ENCODE assay signal across 17 cellular contexts in genomic region chr2:110103060-110103961, GRCh38. TPM values are rescaled to one million over a fixed set of nuclear protein-coding genes. Genes with fewer than 3 reads are reported as not detected.
DNase-seq lines count a peak whose midpoint lies in the region; ATAC-seq and TF ChIP-seq lines count a peak whose summit lies in the region.
"Had no signal": no experiment of that assay in that cellular context is flagged by ENCODE, and none has a peak within 500 bp of the region (broad histone marks: within the 10 kb centered on the region; RNA-seq: fewer than 3 reads in every experiment).

No MANE protein-coding gene starts in this region.

- H3K27me3 ChIP-seq in heart left ventricle (no peaks in the 10 kb centered on the region), duodenal mucosa (ENCODE audit: control insufficient read depth in 1 of 2, insufficient read depth in 2 of 2, low read length in 2 of 2) (no peaks in the 10 kb centered on the region), upper lobe of right lung (no peaks in the 10 kb centered on the region)
- H3K27me3 ChIP-seq: brain microvascular endothelial cell, MG63 had no signal

- no peak for TF ChIP-seq POLR2A in heart left ventricle (IDR thresholded peaks at IDR 0.05)

- ATAC-seq in heart left ventricle (no peak), Right ventricle myocardium inferior (no peak), mucosa of descending colon (peak; percentile 54), upper lobe of right lung (no peak), left lobe of liver (no peak)
- ATAC-seq: activated CD4-positive, CD25-positive, alpha-beta regulatory T cell treated with anti-CD3 and anti-CD28 coated beads, Interleukin-2, amount 50 U/mL, for 24 hours; gastrocnemius medialis; stimulated activated naive CD8-positive, alpha-beta T cell treated with anti-CD3 and anti-CD28 coated beads, Interleukin-15, Interleukin-2, amounts not matched to agents 100 U/mL and 50 U/mL, for 24 hours; T-cell had no signal

- H3K36me3 ChIP-seq in heart left ventricle: peaks cover 0 to 4% (median 0%) of the 10 kb centered on the region in 9 donors
- peaks cover 0 to 20% of the 10 kb centered on the region in 2 donors for H3K36me3 ChIP-seq in duodenal mucosa (ENCODE audit: control insufficient read depth in 1 of 2, insufficient read depth in 2 of 2, low read length in 2 of 2)
- H3K36me3 ChIP-seq in mucosa of descending colon (ENCODE audit: low read depth): no peaks in the 10 kb centered on the region
- no peaks in the 10 kb centered on the region for H3K36me3 ChIP-seq in upper lobe of right lung
- H3K36me3 ChIP-seq: brain microvascular endothelial cell, gastrocnemius medialis, MG63 had no signal

- H3K27ac ChIP-seq in heart left ventricle (peak overlapping the region; percentile 40 to 96 (median 89)), duodenal mucosa (ENCODE audit: low read depth, low read length) (peak overlapping the region; percentile 83), upper lobe of right lung (peak overlapping the region; percentile 89)

- TF ChIP-seq CTCF in heart left ventricle (IDR thresholded peaks at IDR 0.05) (no peak), mucosa of descending colon (IDR thresholded peaks at IDR 0.05) (no peak), upper lobe of right lung (IDR thresholded peaks at IDR 0.05) (no peak)

- peaks cover 5 to 79% (median 33%) of the 10 kb centered on the region in 12 donors for H3K4me1 ChIP-seq in heart left ventricle
- H3K4me1 ChIP-seq in duodenal mucosa (ENCODE audit: control insufficient read depth in 1 of 2, insufficient read depth in 2 of 2, low read length in 2 of 2): peaks cover 58% of the 10 kb centered on the region in 2 donors
- H3K4me1 ChIP-seq in mucosa of descending colon (ENCODE audit: low read depth): peaks cover 44% of the 10 kb centered on the region
- H3K4me1 ChIP-seq in upper lobe of right lung: peaks cover 50% of the 10 kb centered on the region

- H3K9me3 ChIP-seq in heart left ventricle (no peaks in the 10 kb centered on the region), duodenal mucosa (ENCODE audit: control insufficient read depth in 1 of 2, low read length in 2 of 2) (no peaks in the 10 kb centered on the region), mucosa of descending colon (no peaks in the 10 kb centered on the region), upper lobe of right lung (no peaks in the 10 kb centered on the region)
- H3K9me3 ChIP-seq: gastrocnemius medialis, MG63 had no signal

- H3K4me3 ChIP-seq in heart left ventricle: no peak overlapping the region
- no peak overlapping the region for H3K4me3 ChIP-seq in duodenal mucosa (ENCODE audit: low read depth in 1 of 2, low read length in 2 of 2)
- H3K4me3 ChIP-seq in mucosa of descending colon: no peak overlapping the region
- H3K4me3 ChIP-seq in upper lobe of right lung: no peak overlapping the region
- H3K4me3 ChIP-seq: gastrocnemius medialis, MG63 had no signal

- peak in 3 of 5 donors; percentile 6 to 58 (median 30) for DNase-seq in heart left ventricle
- DNase-seq in Right ventricle myocardium inferior (ENCODE audit: missing footprints): no peak
- peak; percentile 78 to 80 (median 79) for DNase-seq in mucosa of descending colon
- DNase-seq in upper lobe of right lung: no peak
- DNase-seq in GF-D8 (lab: John Stamatoyannopoulos, UW): no peak
- DNase-seq in NCI-H748 treated with DMSO at 0.1 percent for 48 hours (lab: John Stamatoyannopoulos, UW): no peak
- DNase-seq in left lobe of liver (ENCODE audit: low spot score): no peak
- DNase-seq: activated naive CD4-positive, alpha-beta T cell treated with anti-CD3 and anti-CD28 coated beads for 36 hours; brain microvascular endothelial cell; effector CD8-positive, alpha-beta T cell; gastrocnemius medialis; NCI-H526; stimulated activated naive CD8-positive, alpha-beta T cell treated with anti-CD3 and anti-CD28 coated beads, Interleukin-15, Interleukin-2, amounts not matched to agents 100 U/mL and 50 U/mL, for 24 hours; T-cell had no signal

- intact Hi-C loops in heart left ventricle (cut with DNase I): no loop called here
- intact Hi-C loops in Right ventricle myocardium inferior (cut with DNase I): no loop called here
- intact Hi-C loops in mucosa of descending colon (cut with DNase I, micrococcal nuclease): no loop called here
- intact Hi-C loops in upper lobe of right lung (cut with DNase I): no loop called here

- 76 to 82% (median 80%) methylated on average over 15 to 20 of the region's 20 CpGs for whole genome bisulfite sequencing in heart left ventricle, 4 donors

- H3K9ac ChIP-seq in duodenal mucosa (ENCODE audit: low read depth in 1 of 2, low read length in 2 of 2): peak overlapping the region; percentile 49 to 69

RNA-seq across cellular contexts. Expression of gene MALL, which starts 12.3 kb away (rescaled TPM):
- 10 to 100 TPM in 8 of 9 donors, 1 to 10 TPM in 1; 8.0 to 36.7 (median 16.5) TPM for total RNA-seq in heart left ventricle
- 10 to 100 TPM in 1 of 2 donors, 1 to 10 TPM in 1; 6.9 to 13.6 TPM for polyA plus RNA-seq in heart left ventricle
- total RNA-seq in Right ventricle myocardium inferior: 14.0 TPM
- total RNA-seq in mucosa of descending colon: 100 to 1,000 TPM; 170 to 672 (median 264) TPM
- 154 TPM for total RNA-seq in upper lobe of right lung
- total RNA-seq in left lobe of liver: 1.6 TPM

Comparison
In these comparisons a context has a peak if more than half of its experiments do, and no peak if none do; other contexts are left out.
1. DNase-seq: peak in heart left ventricle (3 of 5) and mucosa of descending colon (3 of 3); none in Right ventricle myocardium inferior (single experiment), upper lobe of right lung (single experiment), GF-D8 (single experiment), NCI-H748 treated with DMSO at 0.1 percent for 48 hours (single experiment) and left lobe of liver (single experiment).
2. Peak in every context shown above with its lines, with median percentiles within 50 percentile points of each other: H3K27ac ChIP-seq.